Comparison of ENCODE assay signal across 18 cellular contexts in genomic region chr11:93732237-93732892, GRCh38. TPM values are rescaled to one million over a fixed set of nuclear protein-coding genes. Genes with fewer than 3 reads are reported as not detected.
DNase-seq lines count a peak whose midpoint lies in the region; ATAC-seq and TF ChIP-seq lines count a peak whose summit lies in the region.
"Had no signal": no experiment of that assay in that cellular context is flagged by ENCODE, and none has a peak within 500 bp of the region (broad histone marks: within the 10 kb centered on the region; RNA-seq: fewer than 3 reads in every experiment).

No MANE protein-coding gene starts in this region.

- no peak overlapping the region for H3K4me3 ChIP-seq in Panc1 (ENCODE audit: low read depth in 2 of 2, low read length in 2 of 2)
- H3K4me3 ChIP-seq: esophagus squamous epithelium, sigmoid colon, tibial nerve had no signal

- H3K9me3 ChIP-seq in Panc1 (ENCODE audit: control insufficient read depth, insufficient read depth, low read depth, low read length) = no peaks in the 10 kb centered on the region
- H3K9me3 ChIP-seq: esophagus squamous epithelium, sigmoid colon, tibial nerve had no signal

- peak overlapping the region; percentile 44 for H3K27ac ChIP-seq in Panc1 (ENCODE audit: low read length)
- H3K27ac ChIP-seq: esophagus squamous epithelium, sigmoid colon, tibial nerve had no signal

- H3K27me3 ChIP-seq in Panc1 (ENCODE audit: control insufficient read depth, insufficient read depth, low read length) = no peaks in the 10 kb centered on the region
- H3K27me3 ChIP-seq: esophagus squamous epithelium, sigmoid colon, tibial nerve had no signal

- peaks cover 52% of the 10 kb centered on the region for H3K4me1 ChIP-seq in Panc1 (ENCODE audit: control insufficient read depth, insufficient read depth, low read length)

- TF ChIP-seq CTCF in Panc1 (IDR thresholded peaks at IDR 0.05) = no peak
- no peak for TF ChIP-seq CTCF in endothelial cell (IDR thresholded peaks at IDR 0.05; ENCODE audit: unreplicated experiment)
- no peak for TF ChIP-seq CTCF in type B pancreatic cell (conservative IDR thresholded peaks at IDR 0.05)
- TF ChIP-seq CTCF in omental fat pad (IDR thresholded peaks at IDR 0.05) = no peak

- POLR2A ChIA-PET in Panc1 (lab: Charles Lee) = interaction anchor here (0.6 kb wide), 1 partner anchor 814 kb away, joined by 3 read pairs; no protein-coding TSS in a partner anchor

- intact Hi-C loops in Panc1 (cut with micrococcal nuclease; ENCODE audit: unreplicated experiment) = no loop called here

- BruUV-seq in Panc1 (replicated peaks; lab: Mats Ljungman, UMichigan) = no TSS peak

- H3K36me3 Mint-ChIP-seq in activated T-cell treated with anti-CD3 and anti-CD28 coated beads, Interleukin-2, amount 50 U/mL, for 72 hours (ENCODE audit: insufficient read depth in 2 of 2) = peaks cover 13 to 39% of the 10 kb centered on the region in 2 donors
- H3K36me3 Mint-ChIP-seq in endothelial cell (ENCODE audit: low read depth, unreplicated experiment) (peaks cover 46% of the 10 kb centered on the region), type B pancreatic cell (peaks cover 53% of the 10 kb centered on the region)

- DNase-seq in activated T-cell treated with anti-CD3 and anti-CD28 coated beads, Interleukin-2, amount 50 U/mL, for 72 hours = no peak
- DNase-seq in activated T-cell treated with anti-CD3 and anti-CD28 coated beads, Interleukin-2, amount 50 U/mL, for 1 hour = no peak
- DNase-seq in Panc1 (ENCODE audit: low read depth, low spot score) (no peak), endothelial cell (ENCODE audit: low spot score) (no peak), type B pancreatic cell (ENCODE audit: extremely low spot score, unreplicated experiment) (no peak), NCI-H510A (lab: John Stamatoyannopoulos, UW) (no peak), omental fat pad (ENCODE audit: low spot score) (no peak)
- no peak for DNase-seq in activated CD4-positive, CD25-positive, alpha-beta regulatory T cell treated with anti-CD3 and anti-CD28 coated beads, Interleukin-2, amount 50 U/mL, for 72 hours
- DNase-seq: activated CD4-positive, alpha-beta T cell treated with anti-CD3 and anti-CD28 coated beads, Interleukin-2, amount 50 U/mL, for 48 hours; activated gamma-delta T cell; COR-L47; cortex of kidney; esophagus squamous epithelium; head of caudate nucleus; NCI-H1092 treated with DMSO at 0.1 percent for 48 hours; sigmoid colon; stimulated activated CD4-positive, alpha-beta T cell treated with anti-CD3 and anti-CD28 coated beads, Interleukin-4, amount 100 ng/mL, for 4 hours had no signal

- in situ Hi-C loops in Panc1 (cut with HindIII; ENCODE audit: low pct_unique_long_range_greater_than_20kb, low sequenced_read_pairs) = no loop called here

- peaks cover 51% of the 10 kb centered on the region for H3K4me1 Mint-ChIP-seq in activated T-cell treated with anti-CD3 and anti-CD28 coated beads, Interleukin-2, amount 50 U/mL, for 72 hours (ENCODE audit: low read depth)
- peaks cover 12% of the 10 kb centered on the region for H3K4me1 Mint-ChIP-seq in endothelial cell (ENCODE audit: unreplicated experiment)
- peaks cover 12% of the 10 kb centered on the region for H3K4me1 Mint-ChIP-seq in type B pancreatic cell (ENCODE audit: unreplicated experiment)

- H3K36me3 ChIP-seq in Panc1 (ENCODE audit: control insufficient read depth, insufficient read depth, low read length) = peaks cover 82% of the 10 kb centered on the region

- peak overlapping the region in 1 of 2 donors; percentile 6 for H3K4me3 Mint-ChIP-seq in activated T-cell treated with anti-CD3 and anti-CD28 coated beads, Interleukin-2, amount 50 U/mL, for 72 hours
- peak overlapping the region; percentile 9 for H3K4me3 Mint-ChIP-seq in endothelial cell (ENCODE audit: unreplicated experiment)
- no peak overlapping the region for H3K4me3 Mint-ChIP-seq in type B pancreatic cell

- CTCF ChIA-PET in Panc1 (lab: Charles Lee) = no interaction called here

- H3K27me3 Mint-ChIP-seq in activated T-cell treated with anti-CD3 and anti-CD28 coated beads, Interleukin-2, amount 50 U/mL, for 72 hours (ENCODE audit: low read depth) = no peaks in the 10 kb centered on the region
- H3K27me3 Mint-ChIP-seq in endothelial cell (ENCODE audit: unreplicated experiment) (no peaks in the 10 kb centered on the region), type B pancreatic cell (no peaks in the 10 kb centered on the region)

- H3K27ac Mint-ChIP-seq in activated T-cell treated with anti-CD3 and anti-CD28 coated beads, Interleukin-2, amount 50 U/mL, for 72 hours = peak overlapping the region; percentile 100
- H3K27ac Mint-ChIP-seq in endothelial cell (ENCODE audit: unreplicated experiment) (peak overlapping the region; percentile 1), type B pancreatic cell (peak overlapping the region; percentile 53)

- no peaks in the 10 kb centered on the region for H3K9me3 Mint-ChIP-seq in activated T-cell treated with anti-CD3 and anti-CD28 coated beads, Interleukin-2, amount 50 U/mL, for 72 hours
- H3K9me3 Mint-ChIP-seq in endothelial cell (ENCODE audit: unreplicated experiment) = no peaks in the 10 kb centered on the region
- no peaks in the 10 kb centered on the region for H3K9me3 Mint-ChIP-seq in type B pancreatic cell

- no peak for ATAC-seq in activated T-cell treated with anti-CD3 and anti-CD28 coated beads, Interleukin-2, amount 50 U/mL, for 72 hours (replicated peaks in 1 of 2)
- ATAC-seq in Panc1 (no peak), omental fat pad (ENCODE audit: low FRiP score) (no peak)

RNA-seq across cellular contexts. Expression of gene TAF1D, which starts 8.9 kb away (rescaled TPM):
- total RNA-seq in activated T-cell treated with anti-CD3 and anti-CD28 coated beads, Interleukin-2, amount 50 U/mL, for 72 hours = 100 to 1,000 TPM; 284 to 353 TPM
- total RNA-seq in Panc1 (2021; ENCODE audit: unreplicated experiment) = 165 TPM
- 79.9 TPM for polyA plus RNA-seq in Panc1 (2012; ENCODE audit: insufficient read length)
- total RNA-seq in endothelial cell (ENCODE audit: unreplicated experiment) = 131 TPM
- total RNA-seq in type B pancreatic cell (ENCODE audit: low replicate concordance) = 126 and 143 TPM in 2 replicates
- total RNA-seq in omental fat pad = 100 to 1,000 TPM; 106 to 281 (median 127) TPM

RNA-seq across cellular contexts. Expression of gene C11orf54, which starts 9.1 kb away (rescaled TPM):
- total RNA-seq in activated T-cell treated with anti-CD3 and anti-CD28 coated beads, Interleukin-2, amount 50 U/mL, for 72 hours = 10 to 100 TPM; 36.2 to 44.8 TPM
- total RNA-seq in Panc1 (2021; ENCODE audit: unreplicated experiment) (31.0 TPM), endothelial cell (ENCODE audit: unreplicated experiment) (23.1 TPM), type B pancreatic cell (ENCODE audit: low replicate concordance) (25.6 and 29.9 TPM in 2 replicates), omental fat pad (10 to 100 TPM; 17.3 to 50.8 (median 41.5) TPM)
- polyA plus RNA-seq in Panc1 (2012; ENCODE audit: insufficient read length) = 16.5 TPM

RNA-seq across cellular contexts. Expression of gene MED17, which starts 51.7 kb away (rescaled TPM):
- 10 to 100 TPM; 38.2 to 39.2 TPM for total RNA-seq in activated T-cell treated with anti-CD3 and anti-CD28 coated beads, Interleukin-2, amount 50 U/mL, for 72 hours
- total RNA-seq in Panc1 (2021; ENCODE audit: unreplicated experiment) (52.4 TPM), endothelial cell (ENCODE audit: unreplicated experiment) (38.7 TPM), type B pancreatic cell (ENCODE audit: low replicate concordance) (49.8 and 53.3 TPM in 2 replicates), omental fat pad (10 to 100 TPM; 18.1 to 40.6 (median 21.5) TPM)
- 53.1 TPM for polyA plus RNA-seq in Panc1 (2012; ENCODE audit: insufficient read length)

Comparison
In these comparisons a context has a peak if more than half of its experiments do, and no peak if none do; other contexts are left out.
1. H3K27ac Mint-ChIP-seq: peak in every context shown above with its lines; median percentile 100 in activated T-cell treated with anti-CD3 and anti-CD28 coated beads, Interleukin-2, amount 50 U/mL, for 72 hours; 53 in type B pancreatic cell; 1 in endothelial cell.